8 cellular contexts compared by ENCODE assay signal in genomic region chr6:57222684-57223077, GRCh38. TPM values are rescaled to one million over a fixed set of nuclear protein-coding genes. Genes with fewer than 3 reads are reported as not detected.
A peak's percentile ranks its signal among the peaks of the same experiment; 100 is the strongest.
DNase-seq lines count a peak whose midpoint lies in the region; ATAC-seq and TF ChIP-seq lines count a peak whose summit lies in the region.

No MANE protein-coding gene starts in this region.

- peak overlapping the region; percentile 92 for H3K4me2 ChIP-seq in DOHH2 (ENCODE audit: low read length)
- H3K4me2 ChIP-seq in parathyroid adenoma (ENCODE audit: low read length), result peak overlapping the region; percentile 80

- H3K4me3 ChIP-seq in DOHH2 (ENCODE audit: low read length) (peak overlapping the region; percentile 85), Panc1 (ENCODE audit: low read depth in 2 of 2, low read length in 2 of 2) (peak overlapping the region; percentile 75), parathyroid adenoma (ENCODE audit: low read depth, low read length) (peak overlapping the region; percentile 95)

- intact Hi-C loops in Panc1 (cut with micrococcal nuclease; ENCODE audit: unreplicated experiment), result no loop called here

- POLR2A ChIA-PET in Panc1 (lab: Charles Lee), result no interaction called here

- no peaks in the 10 kb centered on the region for H3F3A ChIP-seq in DOHH2 (ENCODE audit: control insufficient read depth, insufficient read depth)

- BruUV-seq in Panc1 (replicated peaks; lab: Mats Ljungman, UMichigan), result no TSS peak

- H3K27me3 ChIP-seq in DOHH2 (ENCODE audit: control insufficient read depth, low read length) (no peaks in the 10 kb centered on the region; the same call in 1 of the 2 replicates), Panc1 (ENCODE audit: control insufficient read depth, insufficient read depth, low read length) (no peaks in the 10 kb centered on the region), parathyroid adenoma (ENCODE audit: control insufficient read depth, insufficient read depth, low read length) (no peaks in the 10 kb centered on the region)

- peak overlapping the region; percentile 83 for H2AFZ ChIP-seq in parathyroid adenoma

- H3K27ac ChIP-seq in DOHH2 (ENCODE audit: low read depth, low read length), result no peak overlapping the region
- peak overlapping the region; percentile 91 for H3K27ac ChIP-seq in Panc1 (ENCODE audit: low read length)
- peak overlapping the region; percentile 73 for H3K27ac ChIP-seq in epithelial cell of prostate
- H3K27ac ChIP-seq in parathyroid adenoma, result peak overlapping the region; percentile 29

- peaks cover 40% of the 10 kb centered on the region for H3K79me2 ChIP-seq in DOHH2 (ENCODE audit: control insufficient read depth, low read length)
- H3K79me2 ChIP-seq in parathyroid adenoma, result no peaks in the 10 kb centered on the region

- no peak for DNase-seq in Panc1 (ENCODE audit: low read depth, low spot score)
- DNase-seq in epithelial cell of prostate (ENCODE audit: low read depth, low spot score), result no peak
- DNase-seq in NCI-H82 (lab: John Stamatoyannopoulos, UW), result no peak
- DNase-seq in NCI-H1105 (lab: John Stamatoyannopoulos, UW), result no peak
- no peak for DNase-seq in RPMI8226

- in situ Hi-C loops in Panc1 (cut with HindIII; ENCODE audit: low pct_unique_long_range_greater_than_20kb, low sequenced_read_pairs), result no loop called here

- 0 out of 2 replicates have a peak, but pooled peaks cover 6% of the 10 kb centered on the region for H4K20me1 ChIP-seq in DOHH2 (ENCODE audit: control insufficient read depth, insufficient read depth, low read depth, low read length)

- CTCF ChIA-PET in Panc1 (lab: Charles Lee), result interaction anchor here (0.7 kb wide), 1 partner anchor 11 kb away, joined by 4 read pairs; no protein-coding TSS in a partner anchor

- ATAC-seq in Panc1 (no peak), HG02678 (IDR thresholded peaks at IDR 0.05; ENCODE audit: unreplicated experiment) (no peak)

- no peak overlapping the region for H3K9ac ChIP-seq in parathyroid adenoma

- TF ChIP-seq CTCF in DOHH2 (IDR thresholded peaks at IDR 0.05; ENCODE audit: low read depth, low read length, poor library complexity, severe bottlenecking) (no peak), Panc1 (IDR thresholded peaks at IDR 0.05) (no peak), parathyroid adenoma (IDR thresholded peaks at IDR 0.05) (no peak)

- H3K36me3 ChIP-seq in DOHH2 (ENCODE audit: control insufficient read depth, low read length) (no peaks in the 10 kb centered on the region), Panc1 (ENCODE audit: control insufficient read depth, insufficient read depth, low read length) (no peaks in the 10 kb centered on the region; the same call in 1 of the 2 replicates), parathyroid adenoma (ENCODE audit: control insufficient read depth, insufficient read depth, low read length) (no peaks in the 10 kb centered on the region)

- H3K4me1 ChIP-seq in DOHH2 (ENCODE audit: control insufficient read depth, low read length), result peaks cover 18% of the 10 kb centered on the region
- peaks cover 6% of the 10 kb centered on the region; the same call in 1 of the 2 replicates for H3K4me1 ChIP-seq in Panc1 (ENCODE audit: control insufficient read depth, insufficient read depth, low read length)
- H3K4me1 ChIP-seq in parathyroid adenoma, result no peaks in the 10 kb centered on the region

- no peaks in the 10 kb centered on the region for H3K9me3 ChIP-seq in DOHH2 (ENCODE audit: control insufficient read depth, insufficient read depth, low read length)
- H3K9me3 ChIP-seq in Panc1 (ENCODE audit: control insufficient read depth, insufficient read depth, low read depth, low read length), result no peaks in the 10 kb centered on the region
- H3K9me3 ChIP-seq in parathyroid adenoma (ENCODE audit: control insufficient read depth, low read length), result no peaks in the 10 kb centered on the region

- H3K9me2 ChIP-seq in DOHH2 (replicated peaks; ENCODE audit: control insufficient read depth, low read length), result no peaks in the 10 kb centered on the region

RNA-seq across cellular contexts. Expression of gene RAB23, which starts 0.6 kb away (rescaled TPM):
- 25.5 TPM for total RNA-seq in Panc1 (2021; ENCODE audit: unreplicated experiment)
- 11.0 TPM for polyA plus RNA-seq in Panc1 (2012; ENCODE audit: insufficient read length)

RNA-seq across cellular contexts. Expression of gene BAG2, which starts 50.6 kb away (rescaled TPM):
- 14.0 TPM for total RNA-seq in Panc1 (2021; ENCODE audit: unreplicated experiment)
- polyA plus RNA-seq in Panc1 (2012; ENCODE audit: insufficient read length), result 6.4 TPM
